23 cellular contexts compared by ENCODE assay signal in genomic region chr20:3698511-3699436, GRCh38. TPM values are rescaled to one million over a fixed set of nuclear protein-coding genes. Genes with fewer than 3 reads are reported as not detected.
"Had no signal": no experiment of that assay in that cellular context is flagged by ENCODE, and none has a peak within 500 bp of the region (broad histone marks: within the 10 kb centered on the region; RNA-seq: fewer than 3 reads in every experiment).

No MANE protein-coding gene starts in this region.

- H3K27ac ChIP-seq: cardiac muscle cell, esophagus squamous epithelium, lower lobe of right lung, suprapubic skin, transverse colon, vagina, WERI-Rb-1 had no signal

- H3K27me3 Mint-ChIP-seq: activated naive CD8-positive, alpha-beta T cell treated with anti-CD3 and anti-CD28 coated beads for 36 hours; activated T-helper 17 cell treated with anti-CD3 and anti-CD28 coated beads, Interleukin-2, amount 50 U/mL, for 72 hours had no signal

- H3K9me3 Mint-ChIP-seq: activated naive CD8-positive, alpha-beta T cell treated with anti-CD3 and anti-CD28 coated beads for 36 hours; activated T-helper 17 cell treated with anti-CD3 and anti-CD28 coated beads, Interleukin-2, amount 50 U/mL, for 72 hours; natural killer cell treated with Interleukin-12 subunit alpha and Interleukin-12 subunit beta and Interleukin-15 and Interleukin-18, amount 100 ng/mL, for 72 hours; stimulated activated naive CD8-positive, alpha-beta T cell treated with anti-CD3 and anti-CD28 coated beads, Interleukin-15, Interleukin-2, amounts not matched to agents 100 ng/mL and 50 ng/mL, for 24 hours had no signal

- H3K36me3 ChIP-seq: cardiac muscle cell, esophagus squamous epithelium, suprapubic skin, transverse colon, vagina, WERI-Rb-1 had no signal

- H3K27me3 ChIP-seq: cardiac muscle cell, esophagus squamous epithelium, suprapubic skin, transverse colon, vagina had no signal

- H3K4me1 ChIP-seq: esophagus squamous epithelium, lower lobe of right lung, suprapubic skin, transverse colon, vagina had no signal

- H3K36me3 Mint-ChIP-seq: activated naive CD8-positive, alpha-beta T cell treated with anti-CD3 and anti-CD28 coated beads for 36 hours; natural killer cell treated with Interleukin-12 subunit alpha and Interleukin-12 subunit beta and Interleukin-15 and Interleukin-18, amount 100 ng/mL, for 72 hours had no signal

- H3K4me3 ChIP-seq: cardiac muscle cell, esophagus squamous epithelium, lower lobe of right lung, suprapubic skin, transverse colon, vagina had no signal

- H3K4me1 Mint-ChIP-seq: activated naive CD8-positive, alpha-beta T cell treated with anti-CD3 and anti-CD28 coated beads for 36 hours; activated T-helper 17 cell treated with anti-CD3 and anti-CD28 coated beads, Interleukin-2, amount 50 U/mL, for 72 hours had no signal

- H3K4me3 Mint-ChIP-seq: activated naive CD8-positive, alpha-beta T cell treated with anti-CD3 and anti-CD28 coated beads for 36 hours; activated T-helper 17 cell treated with anti-CD3 and anti-CD28 coated beads, Interleukin-2, amount 50 U/mL, for 72 hours; natural killer cell treated with Interleukin-12 subunit alpha and Interleukin-12 subunit beta and Interleukin-15 and Interleukin-18, amount 100 ng/mL, for 72 hours; stimulated activated naive CD8-positive, alpha-beta T cell treated with anti-CD3 and anti-CD28 coated beads, Interleukin-15, Interleukin-2, amounts not matched to agents 100 ng/mL and 50 ng/mL, for 24 hours had no signal

- ATAC-seq: activated T-helper 17 cell treated with anti-CD3 and anti-CD28 coated beads, Interleukin-2, amount 50 U/mL, for 72 hours; left cardiac atrium; lower lobe of right lung had no signal

- DNase-seq: activated CD4-positive, alpha-beta T cell treated with anti-CD3 and anti-CD28 coated beads, Interleukin-2, amount 50 U/mL, for 48 hours; activated naive CD4-positive, alpha-beta T cell; activated naive CD8-positive, alpha-beta T cell treated with anti-CD3 and anti-CD28 coated beads for 36 hours; amniotic stem cell; dermis blood vessel endothelial cell; effector memory CD4-positive, alpha-beta T cell; esophagus squamous epithelium; left cardiac atrium; lower lobe of right lung; nucleus accumbens; retina; stimulated activated CD4-positive, alpha-beta T cell treated with anti-CD3 and anti-CD28 coated beads, Interleukin-2, amount 100 ng/mL, for 24 hours; T-helper 2 cell; transverse colon; WERI-Rb-1 had no signal

- H3K9me3 ChIP-seq: esophagus squamous epithelium, lower lobe of right lung, suprapubic skin, transverse colon, vagina had no signal

- H3K27ac Mint-ChIP-seq: activated naive CD8-positive, alpha-beta T cell treated with anti-CD3 and anti-CD28 coated beads for 36 hours; activated T-helper 17 cell treated with anti-CD3 and anti-CD28 coated beads, Interleukin-2, amount 50 U/mL, for 72 hours; natural killer cell treated with Interleukin-12 subunit alpha and Interleukin-12 subunit beta and Interleukin-15 and Interleukin-18, amount 100 ng/mL, for 72 hours; stimulated activated naive CD8-positive, alpha-beta T cell treated with anti-CD3 and anti-CD28 coated beads, Interleukin-15, Interleukin-2, amounts not matched to agents 100 ng/mL and 50 ng/mL, for 24 hours had no signal

RNA-seq across cellular contexts. Expression of gene SIGLEC1, which starts 13.6 kb away (rescaled TPM):
- total RNA-seq: activated naive CD8-positive, alpha-beta T cell treated with anti-CD3 and anti-CD28 coated beads for 36 hours; activated T-helper 17 cell treated with anti-CD3 and anti-CD28 coated beads, Interleukin-2, amount 50 U/mL, for 72 hours; cardiac muscle cell; dermis blood vessel endothelial cell; fibroblast of villous mesenchyme; glomerular endothelial cell had no signal
- polyA plus RNA-seq: cardiac muscle cell had no signal

RNA-seq across cellular contexts. Expression of gene ADAM33, which starts 17.0 kb away (rescaled TPM):
- total RNA-seq: activated naive CD8-positive, alpha-beta T cell treated with anti-CD3 and anti-CD28 coated beads for 36 hours; activated T-helper 17 cell treated with anti-CD3 and anti-CD28 coated beads, Interleukin-2, amount 50 U/mL, for 72 hours; glomerular endothelial cell; natural killer cell treated with Interleukin-12 subunit alpha and Interleukin-12 subunit beta and Interleukin-15 and Interleukin-18, amount 100 ng/mL, for 72 hours had no signal

RNA-seq across cellular contexts. Expression of gene HSPA12B, which starts 33.7 kb away (rescaled TPM):
- total RNA-seq: activated naive CD8-positive, alpha-beta T cell treated with anti-CD3 and anti-CD28 coated beads for 36 hours; activated T-helper 17 cell treated with anti-CD3 and anti-CD28 coated beads, Interleukin-2, amount 50 U/mL, for 72 hours; fibroblast of villous mesenchyme; natural killer cell treated with Interleukin-12 subunit alpha and Interleukin-12 subunit beta and Interleukin-15 and Interleukin-18, amount 100 ng/mL, for 72 hours had no signal
- polyA plus RNA-seq: cardiac muscle cell had no signal

RNA-seq across cellular contexts. Expression of gene GFRA4, which starts 35.6 kb away (rescaled TPM):
- total RNA-seq: activated naive CD8-positive, alpha-beta T cell treated with anti-CD3 and anti-CD28 coated beads for 36 hours; activated T-helper 17 cell treated with anti-CD3 and anti-CD28 coated beads, Interleukin-2, amount 50 U/mL, for 72 hours; cardiac muscle cell; dermis blood vessel endothelial cell; esophagus squamous epithelium; fibroblast of villous mesenchyme; glomerular endothelial cell; left cardiac atrium; lower lobe of right lung; natural killer cell treated with Interleukin-12 subunit alpha and Interleukin-12 subunit beta and Interleukin-15 and Interleukin-18, amount 100 ng/mL, for 72 hours; suprapubic skin; transverse colon; vagina had no signal
- polyA plus RNA-seq: cardiac muscle cell had no signal
